In genomic region chr9:132787748-132788159, GRCh38 we compare ENCODE assay signal across 1 cellular context.
TF ChIP-seq lines count a peak whose summit lies in the region.

No MANE protein-coding gene starts in this region.

TF ChIP-seq in GM12878, 131 proteins besides CTCF, POLR2A, EP300 and RAD21 (continued from another document):
- TF ChIP-seq, protein P1, sequence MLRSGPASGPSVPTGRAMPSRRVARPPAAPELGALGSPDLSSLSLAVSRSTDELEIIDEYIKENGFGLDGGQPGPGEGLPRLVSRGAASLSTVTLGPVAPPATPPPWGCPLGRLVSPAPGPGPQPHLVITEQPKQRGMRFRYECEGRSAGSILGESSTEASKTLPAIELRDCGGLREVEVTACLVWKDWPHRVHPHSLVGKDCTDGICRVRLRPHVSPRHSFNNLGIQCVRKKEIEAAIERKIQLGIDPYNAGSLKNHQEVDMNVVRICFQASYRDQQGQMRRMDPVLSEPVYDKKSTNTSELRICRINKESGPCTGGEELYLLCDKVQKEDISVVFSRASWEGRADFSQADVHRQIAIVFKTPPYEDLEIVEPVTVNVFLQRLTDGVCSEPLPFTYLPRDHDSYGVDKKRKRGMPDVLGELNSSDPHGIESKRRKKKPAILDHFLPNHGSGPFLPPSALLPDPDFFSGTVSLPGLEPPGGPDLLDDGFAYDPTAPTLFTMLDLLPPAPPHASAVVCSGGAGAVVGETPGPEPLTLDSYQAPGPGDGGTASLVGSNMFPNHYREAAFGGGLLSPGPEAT (IDR thresholded peaks at IDR 0.05; ENCODE audit: low read depth) = 0 out of 2 replicates have a peak, but pooled peaks have one; percentile 29
